Comparison of ENCODE assay signal across 1 cellular context in the genomic region with DNA sequence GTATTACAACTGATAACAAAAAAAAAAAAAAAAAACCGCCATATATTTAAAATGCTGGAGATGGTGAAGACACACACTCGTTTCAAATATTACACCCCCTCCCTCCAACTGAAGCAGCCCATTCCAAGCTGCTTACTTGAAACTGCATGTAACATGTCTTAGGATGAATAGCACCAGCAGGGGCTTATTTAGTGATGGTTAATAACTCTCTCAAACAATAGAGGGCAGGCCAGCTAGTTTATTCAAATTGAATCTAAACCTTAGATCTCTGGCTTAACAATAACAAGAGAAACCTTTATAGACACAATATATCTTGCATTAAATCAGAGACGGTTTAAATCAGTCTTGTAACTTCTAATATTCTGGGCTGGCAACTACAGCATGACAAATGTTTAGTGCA.
TF ChIP-seq lines count a peak whose summit lies in the region.

No MANE protein-coding gene starts in this region.

TF ChIP-seq in SK-N-SH treated with all-trans-retinoic acid at 6 μM for 48 hours, 23 proteins besides CTCF, POLR2A, EP300 and RAD21 (continued from another document):
- TF ChIP-seq, protein P1, sequence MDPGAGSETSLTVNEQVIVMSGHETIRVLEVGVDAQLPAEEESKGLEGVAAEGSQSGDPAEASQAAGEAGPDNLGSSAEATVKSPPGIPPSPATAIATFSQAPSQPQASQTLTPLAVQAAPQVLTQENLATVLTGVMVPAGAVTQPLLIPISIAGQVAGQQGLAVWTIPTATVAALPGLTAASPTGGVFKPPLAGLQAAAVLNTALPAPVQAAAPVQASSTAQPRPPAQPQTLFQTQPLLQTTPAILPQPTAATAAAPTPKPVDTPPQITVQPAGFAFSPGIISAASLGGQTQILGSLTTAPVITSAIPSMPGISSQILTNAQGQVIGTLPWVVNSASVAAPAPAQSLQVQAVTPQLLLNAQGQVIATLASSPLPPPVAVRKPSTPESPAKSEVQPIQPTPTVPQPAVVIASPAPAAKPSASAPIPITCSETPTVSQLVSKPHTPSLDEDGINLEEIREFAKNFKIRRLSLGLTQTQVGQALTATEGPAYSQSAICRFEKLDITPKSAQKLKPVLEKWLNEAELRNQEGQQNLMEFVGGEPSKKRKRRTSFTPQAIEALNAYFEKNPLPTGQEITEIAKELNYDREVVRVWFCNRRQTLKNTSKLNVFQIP (CRISPR knock-in tag; IDR thresholded peaks at IDR 0.05; ENCODE audit: borderline replicate concordance, low read depth): no peak
- TF ChIP-seq, protein P2, sequence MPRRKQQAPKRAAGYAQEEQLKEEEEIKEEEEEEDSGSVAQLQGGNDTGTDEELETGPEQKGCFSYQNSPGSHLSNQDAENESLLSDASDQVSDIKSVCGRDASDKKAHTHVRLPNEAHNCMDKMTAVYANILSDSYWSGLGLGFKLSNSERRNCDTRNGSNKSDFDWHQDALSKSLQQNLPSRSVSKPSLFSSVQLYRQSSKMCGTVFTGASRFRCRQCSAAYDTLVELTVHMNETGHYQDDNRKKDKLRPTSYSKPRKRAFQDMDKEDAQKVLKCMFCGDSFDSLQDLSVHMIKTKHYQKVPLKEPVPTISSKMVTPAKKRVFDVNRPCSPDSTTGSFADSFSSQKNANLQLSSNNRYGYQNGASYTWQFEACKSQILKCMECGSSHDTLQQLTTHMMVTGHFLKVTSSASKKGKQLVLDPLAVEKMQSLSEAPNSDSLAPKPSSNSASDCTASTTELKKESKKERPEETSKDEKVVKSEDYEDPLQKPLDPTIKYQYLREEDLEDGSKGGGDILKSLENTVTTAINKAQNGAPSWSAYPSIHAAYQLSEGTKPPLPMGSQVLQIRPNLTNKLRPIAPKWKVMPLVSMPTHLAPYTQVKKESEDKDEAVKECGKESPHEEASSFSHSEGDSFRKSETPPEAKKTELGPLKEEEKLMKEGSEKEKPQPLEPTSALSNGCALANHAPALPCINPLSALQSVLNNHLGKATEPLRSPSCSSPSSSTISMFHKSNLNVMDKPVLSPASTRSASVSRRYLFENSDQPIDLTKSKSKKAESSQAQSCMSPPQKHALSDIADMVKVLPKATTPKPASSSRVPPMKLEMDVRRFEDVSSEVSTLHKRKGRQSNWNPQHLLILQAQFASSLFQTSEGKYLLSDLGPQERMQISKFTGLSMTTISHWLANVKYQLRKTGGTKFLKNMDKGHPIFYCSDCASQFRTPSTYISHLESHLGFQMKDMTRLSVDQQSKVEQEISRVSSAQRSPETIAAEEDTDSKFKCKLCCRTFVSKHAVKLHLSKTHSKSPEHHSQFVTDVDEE (CRISPR knock-in tag; IDR thresholded peaks at IDR 0.05): no peak
- TF ChIP-seq GLIS3 (CRISPR knock-in tag; IDR thresholded peaks at IDR 0.05) (no peak), SNAI2 (CRISPR knock-in tag; IDR thresholded peaks at IDR 0.05) (no peak), ZFP3 (CRISPR knock-in tag; IDR thresholded peaks at IDR 0.05) (no peak)
- TF ChIP-seq, protein P3, sequence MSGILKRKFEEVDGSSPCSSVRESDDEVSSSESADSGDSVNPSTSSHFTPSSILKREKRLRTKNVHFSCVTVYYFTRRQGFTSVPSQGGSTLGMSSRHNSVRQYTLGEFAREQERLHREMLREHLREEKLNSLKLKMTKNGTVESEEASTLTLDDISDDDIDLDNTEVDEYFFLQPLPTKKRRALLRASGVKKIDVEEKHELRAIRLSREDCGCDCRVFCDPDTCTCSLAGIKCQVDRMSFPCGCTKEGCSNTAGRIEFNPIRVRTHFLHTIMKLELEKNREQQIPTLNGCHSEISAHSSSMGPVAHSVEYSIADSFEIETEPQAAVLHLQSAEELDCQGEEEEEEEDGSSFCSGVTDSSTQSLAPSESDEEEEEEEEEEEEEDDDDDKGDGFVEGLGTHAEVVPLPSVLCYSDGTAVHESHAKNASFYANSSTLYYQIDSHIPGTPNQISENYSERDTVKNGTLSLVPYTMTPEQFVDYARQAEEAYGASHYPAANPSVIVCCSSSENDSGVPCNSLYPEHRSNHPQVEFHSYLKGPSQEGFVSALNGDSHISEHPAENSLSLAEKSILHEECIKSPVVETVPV (CRISPR knock-in tag; IDR thresholded peaks at IDR 0.05): no peak
